10 cellular contexts compared by ENCODE assay signal in genomic region chr20:25032478-25033183, GRCh38. TPM values are rescaled to one million over a fixed set of nuclear protein-coding genes. Genes with fewer than 3 reads are reported as not detected.
DNase-seq lines count a peak whose midpoint lies in the region; ATAC-seq and TF ChIP-seq lines count a peak whose summit lies in the region.
"Had no signal": no experiment of that assay in that cellular context is flagged by ENCODE, and none has a peak within 500 bp of the region (broad histone marks: within the 10 kb centered on the region; RNA-seq: fewer than 3 reads in every experiment).

No MANE protein-coding gene starts in this region.

- 38 to 42% methylated on average over 27 of the region's 27 CpGs for WGBS in heart right ventricle, 2 donors
- no CpG with 5 or more reads among the region's 27 CpGs for WGBS in neuronal stem cell (ENCODE audit: extremely low coverage in 2 of 2, insufficient read length in 2 of 2, insufficient replicate concordance in 1 of 2), 2 donors

- H4K91ac ChIP-seq in neuronal stem cell (ENCODE audit: low read depth, low read length, poor library complexity) = no peak overlapping the region

- BruUV-seq in MCF 10A (replicated peaks; lab: Mats Ljungman, UMichigan) = no TSS peak

- no peak overlapping the region for H2AK5ac ChIP-seq in neuronal stem cell (ENCODE audit: low read depth, low read length)

- H3K9ac ChIP-seq in neuronal stem cell (ENCODE audit: low read depth, low read length, poor library complexity) = no peak overlapping the region

- DNase-seq in breast epithelium (ENCODE audit: low spot score in 2 of 2) = peak in 1 of 2 donors; percentile 74
- no peak for DNase-seq in MCF 10A (ENCODE audit: unreplicated experiment)
- DNase-seq in heart right ventricle = peak; percentile 65 to 72
- DNase-seq in neuronal stem cell (ENCODE audit: low spot score) = peak; percentile 40
- DNase-seq in germinal center (ENCODE audit: low spot score) = no peak
- DNase-seq in activated T-helper 1 cell treated with anti-CD3 and anti-CD28 coated beads, Interleukin-12 subunit alpha, Interleukin-12 subunit beta, Interleukin-2, Interleukin-4 antibody, amounts not matched to agents 30 ng/mL and 10 ng/mL and 1 ng/mL, durations not matched to agents 14 hours and 24 hours and 36 hours (ENCODE audit: low spot score) = no peak
- no peak for DNase-seq in GM19238 (ENCODE audit: insufficient read length, low spot score)
- no peak for DNase-seq in GM20000 (ENCODE audit: low spot score)
- DNase-seq: 8988T; stimulated activated CD4-positive, alpha-beta T cell treated with anti-CD3 and anti-CD28 coated beads, Interleukin-2, amount 100 ng/mL, for 48 hours had no signal

- H3K4me1 ChIP-seq in breast epithelium (peaks cover 4 to 8% of the 10 kb centered on the region in 2 donors), heart right ventricle (peaks cover 43 to 81% (median 56%) of the 10 kb centered on the region in 9 donors), neuronal stem cell (ENCODE audit: control insufficient read depth in 2 of 2, insufficient read depth in 1 of 2, low read depth in 1 of 2, low read length in 2 of 2) (peaks cover 11 to 24% of the 10 kb centered on the region in 2 donors)

- H3K4me3 ChIP-seq in breast epithelium = peak overlapping the region in 1 of 3 donors; percentile 27
- peak overlapping the region in 4 of 10 donors; percentile 1 to 32 (median 16) for H3K4me3 ChIP-seq in heart right ventricle
- H3K4me3 ChIP-seq in neuronal stem cell (ENCODE audit: low read length in 2 of 2) = no peak overlapping the region

- no peaks in the 10 kb centered on the region for H3K9me3 ChIP-seq in breast epithelium
- no peaks in the 10 kb centered on the region for H3K9me3 ChIP-seq in heart right ventricle
- H3K9me3 ChIP-seq in neuronal stem cell (replicated peaks in 1 of 2; ENCODE audit: control insufficient read depth in 2 of 2, insufficient read depth in 1 of 2, low read depth in 1 of 2, low read length in 2 of 2) = peaks cover 0 to 2% of the 10 kb centered on the region in 2 donors

- no peak overlapping the region for H3K4me2 ChIP-seq in neuronal stem cell (ENCODE audit: insufficient read depth, low read length, poor library complexity, severe bottlenecking)

- CTCF ChIA-PET in MCF 10A (lab: Yijun Ruan, JAX) = interaction anchor here (0.7 to 4.9 kb wide), 9 partner anchors 9 to 390 kb away, joined by 3 to 43 read pairs (median 5); no protein-coding TSS in a partner anchor

- H2BK120ac ChIP-seq in neuronal stem cell (ENCODE audit: low read depth, low read length) = no peak overlapping the region

- H2BK5ac ChIP-seq in neuronal stem cell (ENCODE audit: low read length) = no peak overlapping the region

- H3K23ac ChIP-seq in neuronal stem cell (ENCODE audit: low read depth, low read length, poor library complexity) = no peak overlapping the region

- POLR2A ChIA-PET in MCF 10A (lab: Yijun Ruan, JAX) = interaction anchor here (0.8 to 5.5 kb wide), 6 partner anchors 11 to 39 kb away, joined by 3 to 42 read pairs (median 4); no protein-coding TSS in a partner anchor

- no peak overlapping the region for H3K27ac Mint-ChIP-seq in MCF 10A (ENCODE audit: low read depth, unreplicated experiment)
- H3K27ac Mint-ChIP-seq in activated T-helper 1 cell treated with anti-CD3 and anti-CD28 coated beads, Interleukin-12 subunit alpha, Interleukin-12 subunit beta, Interleukin-2, Interleukin-4 antibody, amounts not matched to agents 30 ng/mL and 10 ng/mL and 1 ng/mL, durations not matched to agents 14 hours and 24 hours and 36 hours = no peak overlapping the region

- no peak overlapping the region for H4K8ac ChIP-seq in neuronal stem cell (ENCODE audit: low read depth, low read length)

- TF ChIP-seq POLR2A in breast epithelium (IDR thresholded peaks at IDR 0.05) = no peak

- H3K4me1 Mint-ChIP-seq in MCF 10A (ENCODE audit: insufficient read depth, unreplicated experiment) = peaks cover 16% of the 10 kb centered on the region
- H3K4me1 Mint-ChIP-seq in activated T-helper 1 cell treated with anti-CD3 and anti-CD28 coated beads, Interleukin-12 subunit alpha, Interleukin-12 subunit beta, Interleukin-2, Interleukin-4 antibody, amounts not matched to agents 30 ng/mL and 10 ng/mL and 1 ng/mL, durations not matched to agents 14 hours and 24 hours and 36 hours (ENCODE audit: low read depth) = peaks cover 17% of the 10 kb centered on the region

- H2BK15ac ChIP-seq in neuronal stem cell (ENCODE audit: low read length) = no peak overlapping the region

- H3K4me3 Mint-ChIP-seq in MCF 10A (ENCODE audit: unreplicated experiment) = no peak overlapping the region
- H3K4me3 Mint-ChIP-seq in activated T-helper 1 cell treated with anti-CD3 and anti-CD28 coated beads, Interleukin-12 subunit alpha, Interleukin-12 subunit beta, Interleukin-2, Interleukin-4 antibody, amounts not matched to agents 30 ng/mL and 10 ng/mL and 1 ng/mL, durations not matched to agents 14 hours and 24 hours and 36 hours = no peak overlapping the region

- H3K79me1 ChIP-seq in neuronal stem cell (ENCODE audit: low read depth, low read length) = no peaks in the 10 kb centered on the region

- TF ChIP-seq CTCF in breast epithelium (IDR thresholded peaks at IDR 0.05) (no peak), MCF 10A (IDR thresholded peaks at IDR 0.05; ENCODE audit: unreplicated experiment) (no peak), heart right ventricle (IDR thresholded peaks at IDR 0.05) (peak in 3 of 9 donors; percentile 37 to 50 (median 39)), GM20000 (IDR thresholded peaks at IDR 0.05; ENCODE audit: extremely low read depth, missing control alignments) (no peak)

- H3K27me3 Mint-ChIP-seq in MCF 10A (ENCODE audit: insufficient read depth, unreplicated experiment) = no peaks in the 10 kb centered on the region
- no peaks in the 10 kb centered on the region for H3K27me3 Mint-ChIP-seq in activated T-helper 1 cell treated with anti-CD3 and anti-CD28 coated beads, Interleukin-12 subunit alpha, Interleukin-12 subunit beta, Interleukin-2, Interleukin-4 antibody, amounts not matched to agents 30 ng/mL and 10 ng/mL and 1 ng/mL, durations not matched to agents 14 hours and 24 hours and 36 hours (ENCODE audit: insufficient read depth)

- H3K27me3 ChIP-seq in breast epithelium (no peaks in the 10 kb centered on the region), heart right ventricle (no peaks in the 10 kb centered on the region), neuronal stem cell (ENCODE audit: control insufficient read depth in 3 of 3, insufficient read depth in 3 of 3, low read depth in 1 of 3, low read length in 3 of 3) (peaks cover 0 to 2% (median 0%) of the 10 kb centered on the region in 3 experiments)

- H3K36me3 Mint-ChIP-seq in MCF 10A (ENCODE audit: insufficient read depth, unreplicated experiment) = no peaks in the 10 kb centered on the region
- H3K36me3 Mint-ChIP-seq in activated T-helper 1 cell treated with anti-CD3 and anti-CD28 coated beads, Interleukin-12 subunit alpha, Interleukin-12 subunit beta, Interleukin-2, Interleukin-4 antibody, amounts not matched to agents 30 ng/mL and 10 ng/mL and 1 ng/mL, durations not matched to agents 14 hours and 24 hours and 36 hours (ENCODE audit: low read depth) = peaks cover 2% of the 10 kb centered on the region

- peak overlapping the region; percentile 87 for H2AFZ ChIP-seq in neuronal stem cell (ENCODE audit: low read length)

- H3K36me3 ChIP-seq in breast epithelium (no peaks in the 10 kb centered on the region), heart right ventricle (peaks cover 0 to 29% (median 0%) of the 10 kb centered on the region in 9 donors), neuronal stem cell (replicated peaks in 1 of 2; ENCODE audit: control insufficient read depth in 2 of 2, insufficient read depth in 2 of 2, low read length in 2 of 2) (no peaks in the 10 kb centered on the region)

- H3K14ac ChIP-seq in neuronal stem cell (ENCODE audit: low read length) = no peak overlapping the region

- peak; percentile 66 to 88 (median 80) for ATAC-seq in heart right ventricle

- no peaks in the 10 kb centered on the region for H3K9me3 Mint-ChIP-seq in MCF 10A (ENCODE audit: unreplicated experiment)
- H3K9me3 Mint-ChIP-seq in activated T-helper 1 cell treated with anti-CD3 and anti-CD28 coated beads, Interleukin-12 subunit alpha, Interleukin-12 subunit beta, Interleukin-2, Interleukin-4 antibody, amounts not matched to agents 30 ng/mL and 10 ng/mL and 1 ng/mL, durations not matched to agents 14 hours and 24 hours and 36 hours = no peaks in the 10 kb centered on the region

- H3K18ac ChIP-seq in neuronal stem cell (ENCODE audit: low read length) = peak overlapping the region; percentile 93

- no peak overlapping the region for H2BK12ac ChIP-seq in neuronal stem cell (ENCODE audit: low read length)

- peak overlapping the region; percentile 66 to 73 for H3K27ac ChIP-seq in breast epithelium
- H3K27ac ChIP-seq in heart right ventricle = peak overlapping the region; percentile 45 to 98 (median 78)
- H3K27ac ChIP-seq in neuronal stem cell (replicated peaks; ENCODE audit: low read length) = peak overlapping the region; percentile 55

- intact Hi-C loops in breast epithelium (cut with DNase I; ENCODE audit: low total_unique reads) (no loop called here), MCF 10A (cut with micrococcal nuclease) (no loop called here), heart right ventricle (cut with DNase I) (loop anchor here in 2 of 10 donors (2.0 to 5.0 kb wide), 2 partner anchors 20 to 35 kb away; no protein-coding TSS in a partner anchor)
- intact Hi-C loops in activated T-helper 1 cell treated with anti-CD3 and anti-CD28 coated beads, Interleukin-12 subunit alpha, Interleukin-12 subunit beta, Interleukin-2, Interleukin-4 antibody, amounts not matched to agents 30 ng/mL and 10 ng/mL and 1 ng/mL, durations not matched to agents 14 hours and 24 hours and 36 hours (cut with micrococcal nuclease) = no loop called here

- no peak overlapping the region for H3K4ac ChIP-seq in neuronal stem cell (ENCODE audit: low read length)

RNA-seq across cellular contexts. Expression of gene ACSS1, which starts 25.3 kb away (rescaled TPM):
- total RNA-seq in breast epithelium (10 to 100 TPM; 17.6 to 38.2 (median 37.4) TPM), MCF 10A (2022) (0.51 and 0.83 TPM in 2 replicates), heart right ventricle (100 to 1,000 TPM in 3 of 10 donors, 10 to 100 TPM in 7; 72.5 to 114 (median 87.4) TPM)
- polyA plus RNA-seq in heart right ventricle = 10 to 100 TPM; 29.7 to 62.2 TPM
- 0.24 TPM for polyA plus RNA-seq in neuronal stem cell (2013, experiment 1 of 2)
- 0.26 TPM for polyA plus RNA-seq in neuronal stem cell (2013, experiment 2 of 2)
- 11.7 and 12.7 TPM in 2 replicates for total RNA-seq in activated T-helper 1 cell treated with anti-CD3 and anti-CD28 coated beads, Interleukin-12 subunit alpha, Interleukin-12 subunit beta, Interleukin-2, Interleukin-4 antibody, amounts not matched to agents 30 ng/mL and 10 ng/mL and 1 ng/mL, durations not matched to agents 14 hours and 24 hours and 36 hours

RNA-seq across cellular contexts. Expression of gene APMAP, which starts 40.1 kb away (rescaled TPM):
- total RNA-seq in breast epithelium (100 to 1,000 TPM in 2 of 3 donors, 10 to 100 TPM in 1; 83.2 to 184 (median 101) TPM), MCF 10A (2022) (75.3 and 104 TPM in 2 replicates), heart right ventricle (10 to 100 TPM; 22.5 to 44.6 (median 33.1) TPM)
- 10 to 100 TPM; 15.3 to 48.5 TPM for polyA plus RNA-seq in heart right ventricle
- 56.3 TPM for polyA plus RNA-seq in neuronal stem cell (2013, experiment 1 of 2)
- polyA plus RNA-seq in neuronal stem cell (2013, experiment 2 of 2) = 57.5 TPM
- total RNA-seq in activated T-helper 1 cell treated with anti-CD3 and anti-CD28 coated beads, Interleukin-12 subunit alpha, Interleukin-12 subunit beta, Interleukin-2, Interleukin-4 antibody, amounts not matched to agents 30 ng/mL and 10 ng/mL and 1 ng/mL, durations not matched to agents 14 hours and 24 hours and 36 hours = 57.7 and 58.7 TPM in 2 replicates

RNA-seq across cellular contexts. Expression of gene VSX1, which starts 49.3 kb away (rescaled TPM):
- total RNA-seq in breast epithelium (under 1 TPM in 1 of 3 donors, not detected in 2; 0.44 TPM), MCF 10A (2022) (not detected in 2 replicates), heart right ventricle (under 1 TPM in 8 of 10 donors, not detected in 2; 0.20 to 0.79 (median 0.42) TPM)
- polyA plus RNA-seq in heart right ventricle = under 1 TPM; 0.16 to 0.37 TPM
- 0.73 TPM for polyA plus RNA-seq in neuronal stem cell (2013, experiment 1 of 2)
- polyA plus RNA-seq in neuronal stem cell (2013, experiment 2 of 2) = 0.78 TPM
- total RNA-seq in activated T-helper 1 cell treated with anti-CD3 and anti-CD28 coated beads, Interleukin-12 subunit alpha, Interleukin-12 subunit beta, Interleukin-2, Interleukin-4 antibody, amounts not matched to agents 30 ng/mL and 10 ng/mL and 1 ng/mL, durations not matched to agents 14 hours and 24 hours and 36 hours = not detected in 2 replicates

Comparison
In these comparisons a context has a peak if more than half of its experiments do, and no peak if none do; other contexts are left out.
1. DNase-seq: peak in heart right ventricle (2 of 2) and neuronal stem cell (single experiment); none in MCF 10A (single experiment), germinal center (single experiment), activated T-helper 1 cell treated with anti-CD3 and anti-CD28 coated beads, Interleukin-12 subunit alpha, Interleukin-12 subunit beta, Interleukin-2, Interleukin-4 antibody, amounts not matched to agents 30 ng/mL and 10 ng/mL and 1 ng/mL, durations not matched to agents 14 hours and 24 hours and 36 hours (single experiment), GM19238 (single experiment) and GM20000 (single experiment).
2. Peak in every context shown above with its lines, with median percentiles within 50 percentile points of each other: H3K27ac ChIP-seq.